ENCODE assay signal across 23 cellular contexts in the genomic region with DNA sequence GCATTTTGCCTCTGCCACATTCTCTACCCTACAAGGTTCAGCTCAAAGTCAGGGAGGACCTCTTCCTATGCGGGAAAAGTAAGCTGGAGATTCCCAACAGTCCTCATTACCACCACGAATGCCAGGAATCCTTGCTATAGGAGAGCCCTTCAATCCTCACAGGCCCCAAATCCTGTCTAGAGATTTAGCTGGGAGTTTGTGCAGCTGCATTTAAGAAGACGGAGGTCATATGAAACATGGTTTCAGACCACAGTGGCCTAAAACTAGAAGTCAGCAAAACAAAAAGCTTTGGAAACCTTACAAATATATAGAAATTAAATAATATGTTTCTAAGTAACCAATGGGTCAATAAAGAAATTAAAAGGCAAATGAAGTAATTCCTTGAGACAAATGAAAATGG.
"Had no signal": no experiment of that assay in that cellular context is flagged by ENCODE, and none has a peak within 500 bp of the region (broad histone marks: within the 10 kb centered on the region; RNA-seq: fewer than 3 reads in every experiment).

No MANE protein-coding gene starts in this region.

- ATAC-seq: effector memory CD8-positive, alpha-beta T cell; esophagus mucosa; gastrocnemius medialis; heart right ventricle; left cardiac atrium; left lung; left ventricle myocardium superior; lower lobe of right lung; mucosa of descending colon had no signal

- H3K4me3 ChIP-seq: colonic mucosa, esophagus squamous epithelium, gastrocnemius medialis, heart right ventricle, left lung, lower lobe of right lung, mucosa of descending colon had no signal

- H3K4me1 ChIP-seq: colonic mucosa, esophagus squamous epithelium, gastrocnemius medialis, heart right ventricle, left lung, lower lobe of right lung had no signal

- H3K9me3 ChIP-seq: colonic mucosa, gastrocnemius medialis had no signal

- DNase-seq: colonic mucosa; cortex of kidney; effector CD8-positive, alpha-beta T cell; effector memory CD8-positive, alpha-beta T cell; endodermal cell; erythroblast; esophagus squamous epithelium; foreskin fibroblast; foreskin melanocyte; gastrocnemius medialis; glutamatergic neuron; head of caudate nucleus; heart right ventricle; hippocampal formation; left cardiac atrium; left lung; left ventricle myocardium superior; lower lobe of right lung; mesenchymal stem cell; mucosa of descending colon; naive B cell had no signal

- H3K27ac ChIP-seq: colonic mucosa, epithelial cell of prostate, esophagus squamous epithelium, gastrocnemius medialis, heart right ventricle, left lung, lower lobe of right lung had no signal

- H3K27me3 ChIP-seq: colonic mucosa, esophagus squamous epithelium, gastrocnemius medialis, heart right ventricle, left lung had no signal

- H3K36me3 ChIP-seq: colonic mucosa, esophagus squamous epithelium, gastrocnemius medialis, heart right ventricle, left lung, lower lobe of right lung had no signal
